In the genomic region with DNA sequence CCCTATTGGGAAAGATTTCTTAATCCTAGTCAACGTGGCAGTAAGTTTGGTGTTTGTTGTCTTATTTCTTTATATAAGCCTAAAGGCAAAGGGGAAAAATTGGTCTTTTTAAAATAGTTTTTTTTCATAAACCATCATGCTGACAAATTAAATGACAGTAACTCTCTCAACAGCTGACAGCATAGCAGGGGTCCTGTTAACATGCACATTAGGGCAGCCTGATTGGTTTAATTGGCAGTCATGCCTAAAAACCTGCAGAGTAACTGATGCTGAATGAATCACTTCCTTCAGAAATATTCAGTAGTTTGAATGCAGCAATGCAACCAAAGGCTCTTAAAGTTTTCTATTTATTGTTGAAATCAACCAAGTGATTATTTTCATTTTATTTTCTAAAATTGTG, we compare ENCODE assay signal across 19 cellular contexts.
"Had no signal": no experiment of that assay in that cellular context is flagged by ENCODE, and none has a peak within 500 bp of the region (broad histone marks: within the 10 kb centered on the region; RNA-seq: fewer than 3 reads in every experiment).

No MANE protein-coding gene starts in this region.

- H3K4me3 ChIP-seq: lung, right atrium auricular region, skin epidermis, stomach, thoracic aorta had no signal

- H3K4me1 Mint-ChIP-seq: activated CD4-positive, alpha-beta T cell treated with anti-CD3 and anti-CD28 coated beads for 36 hours had no signal

- H3K27ac ChIP-seq: right atrium auricular region, skin epidermis, stomach, thoracic aorta, VCaP had no signal

- H3K4me3 Mint-ChIP-seq: activated CD4-positive, alpha-beta T cell treated with anti-CD3 and anti-CD28 coated beads for 36 hours; activated CD8-positive, alpha-beta T cell treated with anti-CD3 and anti-CD28 coated beads for 36 hours; effector memory CD8-positive, alpha-beta T cell; immature natural killer cell; naive thymus-derived CD4-positive, alpha-beta T cell had no signal

- DNase-seq: activated CD4-positive, alpha-beta T cell treated with anti-CD3 and anti-CD28 coated beads for 36 hours; activated CD8-positive, alpha-beta memory T cell treated with anti-CD3 and anti-CD28 coated beads, Interleukin-2, amount 50 U/mL, for 4 hours; activated CD8-positive, alpha-beta T cell treated with anti-CD3 and anti-CD28 coated beads for 36 hours; activated naive CD4-positive, alpha-beta T cell treated with Interleukin-2 at 50 U/mL for 16 hours; cortex of kidney; effector memory CD8-positive, alpha-beta T cell; erythroblast; hypothalamus; immature natural killer cell; left colon; naive thymus-derived CD4-positive, alpha-beta T cell; posterior cingulate gyrus; stomach; T1000 had no signal

- H3K9me3 ChIP-seq: right atrium auricular region, thoracic aorta had no signal

- H3K9me3 Mint-ChIP-seq: activated CD8-positive, alpha-beta T cell treated with anti-CD3 and anti-CD28 coated beads for 36 hours; effector memory CD8-positive, alpha-beta T cell had no signal

- H3K27me3 ChIP-seq: right atrium auricular region, stomach had no signal

- H3K27me3 Mint-ChIP-seq: activated CD4-positive, alpha-beta T cell treated with anti-CD3 and anti-CD28 coated beads for 36 hours; activated CD8-positive, alpha-beta T cell treated with anti-CD3 and anti-CD28 coated beads for 36 hours; effector memory CD8-positive, alpha-beta T cell; naive thymus-derived CD4-positive, alpha-beta T cell had no signal

- H3K36me3 ChIP-seq: thoracic aorta had no signal

- H3K4me1 ChIP-seq: right atrium auricular region, stomach had no signal

- ATAC-seq: activated CD4-positive, alpha-beta T cell treated with anti-CD3 and anti-CD28 coated beads for 36 hours; activated CD8-positive, alpha-beta T cell treated with anti-CD3 and anti-CD28 coated beads for 36 hours; effector memory CD8-positive, alpha-beta T cell; left colon; naive thymus-derived CD4-positive, alpha-beta T cell had no signal
